Comparison of ENCODE assay signal across 3 cellular contexts in genomic region chr5:787857-788233, GRCh38. TPM values are rescaled to one million over a fixed set of nuclear protein-coding genes. Genes with fewer than 3 reads are reported as not detected.
"Had no signal": no experiment of that assay in that cellular context is flagged by ENCODE, and none has a peak within 500 bp of the region (broad histone marks: within the 10 kb centered on the region; RNA-seq: fewer than 3 reads in every experiment).

No MANE protein-coding gene starts in this region.

RNA-seq across cellular contexts. Expression of gene ZDHHC11B, which starts 3.3 kb away (rescaled TPM):
- total RNA-seq: osteocyte, pulmonary artery endothelial cell, smooth muscle cell had no signal
- polyA plus RNA-seq: smooth muscle cell had no signal
